8 cellular contexts compared by ENCODE assay signal in the genomic region with DNA sequence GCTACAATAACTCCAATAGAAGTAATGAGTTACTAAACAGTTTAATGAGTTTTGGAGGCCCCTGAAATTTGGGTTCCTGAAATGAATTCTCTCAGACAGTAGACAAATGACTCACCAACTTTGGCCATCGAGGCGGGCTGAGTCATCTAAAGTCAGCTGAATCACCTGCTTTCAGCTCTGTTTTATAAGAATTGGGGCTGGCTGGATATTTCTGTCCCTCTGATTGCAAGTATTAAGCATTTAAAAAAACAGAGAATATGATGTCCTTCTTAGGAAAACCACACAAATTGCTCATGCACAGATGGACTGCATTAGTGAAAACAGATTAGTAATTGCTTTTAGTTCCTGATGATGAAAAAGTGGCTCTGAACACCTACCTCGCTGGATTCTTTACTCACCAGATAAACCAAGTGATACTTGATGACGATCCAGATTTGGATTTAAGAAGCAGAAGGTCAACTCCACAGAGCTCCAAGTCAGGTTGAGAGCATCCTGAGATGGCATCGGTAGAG. TPM values are rescaled to one million over a fixed set of nuclear protein-coding genes. Genes with fewer than 3 reads are reported as not detected.
DNase-seq lines count a peak whose midpoint lies in the region; ATAC-seq lines count a peak whose summit lies in the region.

No MANE protein-coding gene starts in this region.

- no peaks in the 10 kb centered on the region for H3K36me3 Mint-ChIP-seq in dendritic cell treated with granulocyte-macrophage colony-stimulating factor and Interleukin-4, amounts not matched to agents 40 ng/mL and 50 ng/mL, for 4 days (ENCODE audit: low read depth)

- no peak overlapping the region for H3K4me3 Mint-ChIP-seq in dendritic cell treated with granulocyte-macrophage colony-stimulating factor and Interleukin-4, amounts not matched to agents 40 ng/mL and 50 ng/mL, for 4 days

- H3K9me3 Mint-ChIP-seq in dendritic cell treated with granulocyte-macrophage colony-stimulating factor and Interleukin-4, amounts not matched to agents 40 ng/mL and 50 ng/mL, for 4 days = peaks cover 9% of the 10 kb centered on the region

- H3K4me1 Mint-ChIP-seq in dendritic cell treated with granulocyte-macrophage colony-stimulating factor and Interleukin-4, amounts not matched to agents 40 ng/mL and 50 ng/mL, for 4 days (ENCODE audit: low read depth) = peaks cover 14% of the 10 kb centered on the region

- peak; percentile 1 for DNase-seq in activated T-cell treated with anti-CD3 and anti-CD28 coated beads for 1 hour (ENCODE audit: low read depth)
- no peak for DNase-seq in activated T-cell treated with anti-CD3 and anti-CD28 coated beads, Interleukin-2, amount 50 U/mL, for 1 hour
- peak; percentile 36 for DNase-seq in activated CD4-positive, CD25-positive, alpha-beta regulatory T cell treated with anti-CD3 and anti-CD28 coated beads, Interleukin-2, amount 50 U/mL, for 16 hours (ENCODE audit: low read depth, low spot score)
- DNase-seq in pulmonary artery endothelial cell (ENCODE audit: low read depth, low spot score) = peak; percentile 15
- DNase-seq in OCI-M2 (lab: John Stamatoyannopoulos, UW; ENCODE audit: unreplicated experiment) = no peak
- no peak for DNase-seq in NCI-H1092 treated with DMSO at 0.1 percent for 48 hours (lab: John Stamatoyannopoulos, UW)

- peaks cover 2% of the 10 kb centered on the region for H3K27me3 Mint-ChIP-seq in dendritic cell treated with granulocyte-macrophage colony-stimulating factor and Interleukin-4, amounts not matched to agents 40 ng/mL and 50 ng/mL, for 4 days

- peak overlapping the region; percentile 9 for H3K27ac Mint-ChIP-seq in dendritic cell treated with granulocyte-macrophage colony-stimulating factor and Interleukin-4, amounts not matched to agents 40 ng/mL and 50 ng/mL, for 4 days

- intact Hi-C loops in dendritic cell treated with granulocyte-macrophage colony-stimulating factor and Interleukin-4, amounts not matched to agents 40 ng/mL and 50 ng/mL, for 4 days (cut with micrococcal nuclease) = loop anchor here (10.0 kb wide), 1 partner anchor 398 kb away; no protein-coding TSS in a partner anchor

- peak; percentile 91 for ATAC-seq in HG03175 (IDR thresholded peaks at IDR 0.05; ENCODE audit: unreplicated experiment)

RNA-seq across cellular contexts. Expression of a gene that starts 59.1 kb away (rescaled TPM):
- total RNA-seq in pulmonary artery endothelial cell = 0.04 and 0.40 TPM in 2 replicates

Comparison
In these comparisons a context has a peak if more than half of its experiments do, and no peak if none do; other contexts are left out.
1. DNase-seq: peak in activated T-cell treated with anti-CD3 and anti-CD28 coated beads for 1 hour (single experiment), activated CD4-positive, CD25-positive, alpha-beta regulatory T cell treated with anti-CD3 and anti-CD28 coated beads, Interleukin-2, amount 50 U/mL, for 16 hours (single experiment) and pulmonary artery endothelial cell (single experiment); none in activated T-cell treated with anti-CD3 and anti-CD28 coated beads, Interleukin-2, amount 50 U/mL, for 1 hour (single experiment), OCI-M2 (single experiment) and NCI-H1092 treated with DMSO at 0.1 percent for 48 hours (single experiment).